8 cellular contexts compared by ENCODE assay signal in genomic region chr6:31898200-31899011, GRCh38.
DNase-seq lines count a peak whose midpoint lies in the region; ATAC-seq and TF ChIP-seq lines count a peak whose summit lies in the region.

No MANE protein-coding gene starts in this region.

- H3K27me3 ChIP-seq in KMS-11 (ENCODE audit: insufficient read depth, low read depth) (no peaks in the 10 kb centered on the region), brain microvascular endothelial cell (replicated peaks) (no peaks in the 10 kb centered on the region)

- H3K27ac ChIP-seq in KMS-11 (peak overlapping the region; percentile 66), brain microvascular endothelial cell (no peak overlapping the region), skin epidermis (peak overlapping the region in 20 of 21 experiments; percentile 2 to 94 (median 84))

- in situ Hi-C loops in brain microvascular endothelial cell (cut with HindIII; ENCODE audit: low pct_ligation_motif_present, low sequenced_read_pairs) = no loop called here

- no peaks in the 10 kb centered on the region for H4K20me1 ChIP-seq in KMS-11 (ENCODE audit: insufficient read depth)

- peak overlapping the region; percentile 69; the same call in 1 of the 2 replicates for H3K9ac ChIP-seq in KMS-11

- TF ChIP-seq CTCF in KMS-11 (conservative IDR thresholded peaks at IDR 0.05; ENCODE audit: low read depth, low read length) (0 out of 2 replicates have a peak, but pooled peaks have one; percentile 13), brain microvascular endothelial cell (IDR thresholded peaks at IDR 0.05; ENCODE audit: low read depth, low read length, missing control alignments) (no peak)

- H3K4me1 ChIP-seq in KMS-11 (ENCODE audit: low read depth, poor library complexity, severe bottlenecking) = peaks cover 39% of the 10 kb centered on the region

- H3K4me3 ChIP-seq in KMS-11 (IDR thresholded peaks at IDR 0.05; ENCODE audit: insufficient read depth, low read depth, low read length) (peak overlapping the region; percentile 35), brain microvascular endothelial cell (ENCODE audit: low read depth, low read length) (peak overlapping the region; percentile 89), skin epidermis (peak overlapping the region; percentile 67 to 96 (median 93))

- H2AFZ ChIP-seq in KMS-11 (ENCODE audit: low read depth) = peak overlapping the region; percentile 49

- H3K4me2 ChIP-seq in KMS-11 = peak overlapping the region; percentile 93

- ATAC-seq in HG03521 (IDR thresholded peaks at IDR 0.05; ENCODE audit: unreplicated experiment) = no peak
- ATAC-seq in HG03565 (IDR thresholded peaks at IDR 0.05; ENCODE audit: unreplicated experiment) = no peak

- DNase-seq in EL = peak; percentile 40
- DNase-seq in SHP77 (lab: John Stamatoyannopoulos, UW) = peak; percentile 37 to 47
- DNase-seq in brain microvascular endothelial cell = no peak
- DNase-seq in iris pigment epithelial cell (ENCODE audit: low read depth) = peak; percentile 36

- H3K36me3 ChIP-seq in KMS-11 (ENCODE audit: insufficient read depth) (no peaks in the 10 kb centered on the region; the same call in 1 of the 2 replicates), brain microvascular endothelial cell (replicated peaks) (peaks cover 2% of the 10 kb centered on the region)

- peaks cover 14% of the 10 kb centered on the region for H3K79me2 ChIP-seq in KMS-11 (ENCODE audit: insufficient read depth, low read depth)

Comparison
In these comparisons a context has a peak if more than half of its experiments do, and no peak if none do; other contexts are left out.
1. H3K4me3 ChIP-seq: peak in every context shown above with its lines; median percentile 93 in skin epidermis; 89 in brain microvascular endothelial cell; 35 in KMS-11.